In the genomic region with DNA sequence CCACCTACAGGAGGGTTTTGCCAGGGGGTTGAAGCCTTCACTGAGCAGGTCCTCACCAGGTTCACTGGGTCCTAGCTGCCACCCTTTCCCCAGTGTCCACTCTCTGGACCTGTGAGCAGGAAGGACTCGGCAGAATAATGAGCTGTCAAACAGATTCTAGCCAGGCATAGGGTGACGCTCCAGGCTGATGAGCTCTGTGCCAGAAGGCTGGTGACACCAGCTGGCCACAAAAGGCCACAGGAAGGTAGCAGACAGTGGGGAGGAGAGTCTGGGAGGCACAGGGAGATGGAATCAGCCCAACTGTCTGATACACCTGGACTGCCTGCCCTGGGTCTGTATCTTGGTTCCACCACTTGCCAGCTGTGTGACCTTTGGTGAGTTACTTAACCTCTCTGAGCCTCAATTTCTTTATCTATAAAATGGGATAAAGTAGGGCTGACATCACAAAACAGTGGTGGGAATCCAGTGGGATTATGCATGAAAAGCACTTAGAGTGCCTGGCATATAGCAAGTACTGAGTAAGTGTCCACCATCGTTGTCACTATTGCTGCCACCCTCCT, we compare ENCODE assay signal across 1 cellular context.
TF ChIP-seq lines count a peak whose summit lies in the region.

No MANE protein-coding gene starts in this region.

TF ChIP-seq in H1, 55 proteins besides CTCF, POLR2A, EP300 and RAD21:
- TF ChIP-seq FOSL1 (IDR thresholded peaks at IDR 0.05; ENCODE audit: insufficient read depth, low read depth, low read length) (no peak), KDM1A (IDR thresholded peaks at IDR 0.05; ENCODE audit: borderline replicate concordance, low read length) (peak; percentile 89; the same call in 1 of the 2 replicates), EGR1 (IDR thresholded peaks at IDR 0.05; ENCODE audit: borderline replicate concordance, low read depth, low read length) (no peak), SIRT6 (IDR thresholded peaks at IDR 0.05; ENCODE audit: low read length) (no peak), CBX5 (IDR thresholded peaks at IDR 0.05; ENCODE audit: low read depth, low read length) (no peak)
- TF ChIP-seq, protein P1, sequence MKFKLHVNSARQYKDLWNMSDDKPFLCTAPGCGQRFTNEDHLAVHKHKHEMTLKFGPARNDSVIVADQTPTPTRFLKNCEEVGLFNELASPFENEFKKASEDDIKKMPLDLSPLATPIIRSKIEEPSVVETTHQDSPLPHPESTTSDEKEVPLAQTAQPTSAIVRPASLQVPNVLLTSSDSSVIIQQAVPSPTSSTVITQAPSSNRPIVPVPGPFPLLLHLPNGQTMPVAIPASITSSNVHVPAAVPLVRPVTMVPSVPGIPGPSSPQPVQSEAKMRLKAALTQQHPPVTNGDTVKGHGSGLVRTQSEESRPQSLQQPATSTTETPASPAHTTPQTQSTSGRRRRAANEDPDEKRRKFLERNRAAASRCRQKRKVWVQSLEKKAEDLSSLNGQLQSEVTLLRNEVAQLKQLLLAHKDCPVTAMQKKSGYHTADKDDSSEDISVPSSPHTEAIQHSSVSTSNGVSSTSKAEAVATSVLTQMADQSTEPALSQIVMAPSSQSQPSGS (IDR thresholded peaks at IDR 0.05; ENCODE audit: low read length) = no peak
